Comparison of ENCODE assay signal across 25 cellular contexts in genomic region chr10:113569576-113569975, GRCh38. TPM values are rescaled to one million over a fixed set of nuclear protein-coding genes. Genes with fewer than 3 reads are reported as not detected.
DNase-seq lines count a peak whose midpoint lies in the region; ATAC-seq and TF ChIP-seq lines count a peak whose summit lies in the region.
"Had no signal": no experiment of that assay in that cellular context is flagged by ENCODE, and none has a peak within 500 bp of the region (broad histone marks: within the 10 kb centered on the region; RNA-seq: fewer than 3 reads in every experiment).

No MANE protein-coding gene starts in this region.

- H3K27me3 ChIP-seq in gastroesophageal sphincter (no peaks in the 10 kb centered on the region), neuronal stem cell (ENCODE audit: control insufficient read depth in 3 of 3, insufficient read depth in 3 of 3, low read depth in 1 of 3, low read length in 3 of 3) (peaks cover 0 to 20% (median 0%) of the 10 kb centered on the region in 3 experiments), body of pancreas (no peaks in the 10 kb centered on the region)
- H3K27me3 ChIP-seq: BLaER1, Peyer's patch had no signal

- no peak overlapping the region for H2BK5ac ChIP-seq in neuronal stem cell (ENCODE audit: low read length)

- no peak overlapping the region for H2BK12ac ChIP-seq in neuronal stem cell (ENCODE audit: low read length)

- peak; percentile 36 for DNase-seq in left kidney (ENCODE audit: low read depth, low spot score)
- DNase-seq in neuronal stem cell (ENCODE audit: low spot score) = no peak
- no peak for DNase-seq in body of pancreas
- DNase-seq in cerebellar nuclear complex (lab: John Stamatoyannopoulos, UW) = no peak
- DNase-seq in NCI-H2081 (lab: John Stamatoyannopoulos, UW) = no peak
- DNase-seq: Caco-2; CD4-positive, alpha-beta memory T cell; DMS 273 treated with DMSO at 0.1 percent for 48 hours; DMS79 treated with DMSO at 0.1 percent for 48 hours; H7; HFFc6; KBM-7; NCI-H1092; NCI-H1436; NCI-H187 treated with DMSO at 0.1 percent for 48 hours; NCI-H2227 treated with DMSO at 0.1 percent for 48 hours; NCI-H510A; NCI-H748 treated with DMSO at 0.1 percent for 48 hours; Peyer's patch had no signal

- H3K4me3 ChIP-seq in HEK293 (ENCODE audit: low read depth, low read length) (no peak overlapping the region), gastroesophageal sphincter (no peak overlapping the region), neuronal stem cell (ENCODE audit: low read length in 2 of 2) (peak overlapping the region in 1 of 2 donors; percentile 45), body of pancreas (no peak overlapping the region)
- H3K4me3 ChIP-seq: BLaER1, Peyer's patch had no signal

- TF ChIP-seq POLR2A in gastroesophageal sphincter (IDR thresholded peaks at IDR 0.05) (no peak), body of pancreas (IDR thresholded peaks at IDR 0.05) (no peak)

- no peak for TF ChIP-seq EP300 in gastroesophageal sphincter (IDR thresholded peaks at IDR 0.05)

- TF ChIP-seq CTCF in HEK293 (tag by site-specific recombination; IDR thresholded peaks at IDR 0.05) = no peak
- no peak for TF ChIP-seq CTCF in gastroesophageal sphincter (IDR thresholded peaks at IDR 0.05)
- TF ChIP-seq CTCF in body of pancreas (IDR thresholded peaks at IDR 0.05) = no peak

- CTCF ChIA-PET in HEK293 (lab: Yijun Ruan, JAX) = no interaction called here

- H3K23ac ChIP-seq in neuronal stem cell (ENCODE audit: low read depth, low read length, poor library complexity) = peak overlapping the region; percentile 39

- WGBS in gastroesophageal sphincter (ENCODE audit: low coverage in 1 of 2), 2 donors = 0 to 60% methylated on average over 1 of the region's 8 CpGs
- no CpG with 5 or more reads among the region's 8 CpGs for WGBS in neuronal stem cell (ENCODE audit: extremely low coverage in 2 of 2, insufficient read length in 2 of 2, insufficient replicate concordance in 1 of 2), 2 donors
- 74 to 77% methylated on average over 6 to 8 of the region's 8 CpGs for WGBS in body of pancreas, 2 donors

- H2AFZ ChIP-seq in neuronal stem cell (ENCODE audit: low read length) = no peak overlapping the region

- H3K4me1 ChIP-seq in HEK293 (ENCODE audit: control insufficient read depth, insufficient read depth, low read length) = peaks cover 4% of the 10 kb centered on the region
- H3K4me1 ChIP-seq in gastroesophageal sphincter = no peaks in the 10 kb centered on the region
- peaks cover 0 to 2% of the 10 kb centered on the region in 2 donors for H3K4me1 ChIP-seq in neuronal stem cell (ENCODE audit: control insufficient read depth in 2 of 2, insufficient read depth in 1 of 2, low read depth in 1 of 2, low read length in 2 of 2)
- H3K4me1 ChIP-seq in body of pancreas = no peaks in the 10 kb centered on the region
- H3K4me1 ChIP-seq: BLaER1, Caco-2, Peyer's patch had no signal

- H3K14ac ChIP-seq in neuronal stem cell (ENCODE audit: low read length) = peak overlapping the region; percentile 85

- peak overlapping the region; percentile 76 for H3K18ac ChIP-seq in neuronal stem cell (ENCODE audit: low read length)

- POLR2A ChIA-PET in HEK293 (lab: Yijun Ruan, JAX) = no interaction called here

- no peak overlapping the region for H2BK15ac ChIP-seq in neuronal stem cell (ENCODE audit: low read length)

- H3K79me1 ChIP-seq in neuronal stem cell (ENCODE audit: low read depth, low read length) = no peaks in the 10 kb centered on the region

- H3K36me3 ChIP-seq in HEK293 (ENCODE audit: control insufficient read depth in 2 of 2, insufficient read depth in 1 of 2, low read length in 2 of 2) = no peaks in the 10 kb centered on the region
- no peaks in the 10 kb centered on the region for H3K36me3 ChIP-seq in gastroesophageal sphincter
- no peaks in the 10 kb centered on the region for H3K36me3 ChIP-seq in neuronal stem cell (replicated peaks in 1 of 2; ENCODE audit: control insufficient read depth in 2 of 2, insufficient read depth in 2 of 2, low read length in 2 of 2)
- no peaks in the 10 kb centered on the region for H3K36me3 ChIP-seq in body of pancreas (replicated peaks in 1 of 2; ENCODE audit: insufficient read depth in 1 of 2, low read depth in 2 of 2)
- H3K36me3 ChIP-seq: BLaER1, Peyer's patch had no signal

- H4K8ac ChIP-seq in neuronal stem cell (ENCODE audit: low read depth, low read length) = no peak overlapping the region

- intact Hi-C loops in body of pancreas (cut with DNase I) = no loop called here

- H3K9me3 ChIP-seq in HEK293 (ENCODE audit: control insufficient read depth, insufficient read depth, low read depth, low read length) (no peaks in the 10 kb centered on the region), gastroesophageal sphincter (peaks cover 0 to 7% (median 0%) of the 10 kb centered on the region in 3 donors), neuronal stem cell (replicated peaks in 1 of 2; ENCODE audit: control insufficient read depth in 2 of 2, insufficient read depth in 1 of 2, low read depth in 1 of 2, low read length in 2 of 2) (no peaks in the 10 kb centered on the region), body of pancreas (no peaks in the 10 kb centered on the region)
- H3K9me3 ChIP-seq: BLaER1, Caco-2, Peyer's patch had no signal

- H3K27ac ChIP-seq in HEK293 (ENCODE audit: extremely low read depth, low read depth, low read length) (no peak overlapping the region), gastroesophageal sphincter (no peak overlapping the region), neuronal stem cell (replicated peaks; ENCODE audit: low read length) (no peak overlapping the region), body of pancreas (no peak overlapping the region)
- H3K27ac ChIP-seq: BLaER1, Peyer's patch had no signal

- peak; percentile 9 for ATAC-seq in gastroesophageal sphincter
- no peak for ATAC-seq in GM21786 (IDR thresholded peaks at IDR 0.05; ENCODE audit: unreplicated experiment)
- ATAC-seq in body of pancreas = no peak

- H4K91ac ChIP-seq in neuronal stem cell (ENCODE audit: low read depth, low read length, poor library complexity) = peak overlapping the region; percentile 56

- no peak overlapping the region for H3K4me2 ChIP-seq in neuronal stem cell (ENCODE audit: insufficient read depth, low read length, poor library complexity, severe bottlenecking)
- H3K4me2 ChIP-seq: BLaER1 had no signal

- H2BK120ac ChIP-seq in neuronal stem cell (ENCODE audit: low read depth, low read length) = no peak overlapping the region

- peak overlapping the region; percentile 57 for H2AK5ac ChIP-seq in neuronal stem cell (ENCODE audit: low read depth, low read length)

- H3K4ac ChIP-seq in neuronal stem cell (ENCODE audit: low read length) = no peak overlapping the region

- H3K9ac ChIP-seq in neuronal stem cell (ENCODE audit: low read depth, low read length, poor library complexity) = peak overlapping the region; percentile 46
- H3K9ac ChIP-seq: BLaER1 had no signal

TF ChIP-seq in HEK293, 187 proteins besides CTCF, POLR2A, EP300 and RAD21:
- TF ChIP-seq FEZF1 (tag by site-specific recombination; IDR thresholded peaks at IDR 0.05) (no peak), ZNF449 (tag by site-specific recombination; IDR thresholded peaks at IDR 0.05) (peak; percentile 69; the same call in 1 of the 2 replicates), ZNF658 (tag by site-specific recombination; IDR thresholded peaks at IDR 0.05) (no peak)

RNA-seq across cellular contexts. Expression of gene HABP2, which starts 16.7 kb away (rescaled TPM):
- total RNA-seq in gastroesophageal sphincter (not detected), body of pancreas (10 to 100 TPM in 1 of 2 donors, 1 to 10 TPM in 1; 9.2 to 10.6 TPM)
- not detected for polyA plus RNA-seq in neuronal stem cell (2013, experiment 1 of 2)
- polyA plus RNA-seq in neuronal stem cell (2013, experiment 2 of 2) = not detected
- total RNA-seq: CD4-positive, alpha-beta memory T cell; H7; HFFc6; HT1080; OCI-LY7 had no signal
- polyA plus RNA-seq: CD4-positive, alpha-beta memory T cell had no signal

Comparison
In these comparisons a context has a peak if more than half of its experiments do, and no peak if none do; other contexts are left out.
1. RNA of gene HABP2, which starts 16.7 kb away (total RNA-seq): 9.2 to 10.6 TPM in body of pancreas; not detected in gastroesophageal sphincter; every median in the first group is over 4 times any median in the second.